ENCODE assay signal across 9 cellular contexts in the genomic region with DNA sequence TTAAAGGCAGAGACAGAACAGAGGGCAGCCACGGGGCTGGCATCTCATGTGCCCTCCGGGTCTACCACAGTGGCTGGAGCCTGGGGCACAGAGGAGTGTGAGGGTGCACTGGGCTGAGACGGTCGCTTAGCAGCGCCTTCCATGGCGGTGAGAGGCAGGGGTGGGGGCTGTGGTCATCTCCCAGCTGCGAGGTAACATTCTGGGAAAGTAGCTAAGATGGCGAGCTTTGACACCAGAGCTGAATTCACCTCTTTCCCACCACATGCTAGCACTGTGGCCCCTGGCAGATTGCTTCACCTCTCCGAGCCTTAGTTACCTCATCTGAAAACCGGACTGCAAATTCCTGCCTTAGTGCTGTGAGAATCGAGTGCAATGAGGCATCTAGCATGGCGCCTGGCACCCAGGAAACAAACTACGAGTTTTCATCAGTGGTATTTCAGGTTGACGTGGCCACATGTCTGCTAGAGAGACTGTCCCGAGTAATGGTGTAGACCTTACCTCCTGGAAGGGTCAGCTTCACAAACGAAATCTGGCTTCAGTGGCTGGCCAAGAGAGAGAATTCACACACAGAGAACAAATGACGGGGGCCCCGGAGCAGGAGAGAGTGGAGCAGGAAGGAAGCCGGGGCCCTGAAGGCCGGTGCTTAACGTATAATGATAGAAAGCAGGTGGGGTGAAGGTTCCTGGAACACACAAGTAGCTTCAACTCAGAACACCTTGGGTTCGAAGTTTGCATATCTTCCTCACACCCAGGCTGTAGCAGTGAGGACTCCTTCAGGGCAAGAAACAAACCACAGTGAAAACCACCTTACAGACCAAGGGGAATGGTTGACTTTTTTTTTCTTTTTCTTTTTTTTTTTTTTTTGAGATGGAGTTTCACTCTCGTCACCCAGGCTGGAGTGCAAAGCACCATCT. TPM values are rescaled to one million over a fixed set of nuclear protein-coding genes. Genes with fewer than 3 reads are reported as not detected.
A peak's percentile ranks its signal among the peaks of the same experiment; 100 is the strongest.
DNase-seq lines count a peak whose midpoint lies in the region; ATAC-seq, FAIRE-seq and TF ChIP-seq lines count a peak whose summit lies in the region.
"Had no signal": no experiment of that assay in that cellular context is flagged by ENCODE, and none has a peak within 500 bp of the region (broad histone marks: within the 10 kb centered on the region; RNA-seq: fewer than 3 reads in every experiment).

No MANE protein-coding gene starts in this region.

- FAIRE-seq in GM12892 (lab: Jason Lieb, UNC), result peak; percentile 77

- DNase-seq in GM12892 (ENCODE audit: insufficient read length) (no peak), ureter (ENCODE audit: low spot score) (no peak), NCI-H2029 treated with DMSO at 0.1 percent for 48 hours (lab: John Stamatoyannopoulos, UW) (no peak), superior temporal gyrus (ENCODE audit: extremely low spot score) (no peak), hypothalamus (lab: John Stamatoyannopoulos, UW) (no peak)
- DNase-seq in activated CD4-positive, alpha-beta T cell treated with anti-CD3 and anti-CD28 coated beads, Interleukin-2, amount 50 U/mL, for 48 hours, result peak; percentile 53 to 66
- DNase-seq: NCI-H2227 treated with DMSO at 0.1 percent for 48 hours had no signal

- no peaks in the 10 kb centered on the region for H3K9me3 ChIP-seq in mononuclear cell (ENCODE audit: low read depth, low read length)

- peaks cover 81% of the 10 kb centered on the region for H3K4me1 ChIP-seq in mononuclear cell (ENCODE audit: insufficient read depth, low read length)

- peak overlapping the region; percentile 1 for H3K4me3 ChIP-seq in mononuclear cell (ENCODE audit: low read length)

- no peaks in the 10 kb centered on the region for H3K27me3 ChIP-seq in mononuclear cell (ENCODE audit: insufficient read depth, low read length)

- peak; percentile 51; the same call in 1 of the 2 replicates for TF ChIP-seq POLR2A in GM12892 (IDR thresholded peaks at IDR 0.05; ENCODE audit: low read depth, low read length)

- ATAC-seq in HG02798 (IDR thresholded peaks at IDR 0.05; ENCODE audit: poor library complexity, unreplicated experiment), result peak; percentile 88

RNA-seq across cellular contexts. Expression of gene RFLNB, which starts 29.2 kb away (rescaled TPM):
- 3.9 TPM for polyA plus RNA-seq in GM12892 (2012; ENCODE audit: missing spikeins)
- total RNA-seq in mononuclear cell, result 56.8 TPM
- total RNA-seq in ureter, result 13.2 TPM

Comparison
In these comparisons a context has a peak if more than half of its experiments do, and no peak if none do; other contexts are left out.
1. DNase-seq: peak in activated CD4-positive, alpha-beta T cell treated with anti-CD3 and anti-CD28 coated beads, Interleukin-2, amount 50 U/mL, for 48 hours (2 of 2); none in GM12892 (single experiment), ureter (single experiment), NCI-H2029 treated with DMSO at 0.1 percent for 48 hours (single experiment), superior temporal gyrus (single experiment) and hypothalamus (0 of 51).